ENCODE assay signal across 1 cellular context in genomic region chr20:3710703-3711417, GRCh38.
TF ChIP-seq lines count a peak whose summit lies in the region.

No MANE protein-coding gene starts in this region.

TF ChIP-seq in HepG2, 621 proteins besides CTCF, POLR2A, EP300 and RAD21 (continued from another document and continues in another):
- TF ChIP-seq, protein P1, sequence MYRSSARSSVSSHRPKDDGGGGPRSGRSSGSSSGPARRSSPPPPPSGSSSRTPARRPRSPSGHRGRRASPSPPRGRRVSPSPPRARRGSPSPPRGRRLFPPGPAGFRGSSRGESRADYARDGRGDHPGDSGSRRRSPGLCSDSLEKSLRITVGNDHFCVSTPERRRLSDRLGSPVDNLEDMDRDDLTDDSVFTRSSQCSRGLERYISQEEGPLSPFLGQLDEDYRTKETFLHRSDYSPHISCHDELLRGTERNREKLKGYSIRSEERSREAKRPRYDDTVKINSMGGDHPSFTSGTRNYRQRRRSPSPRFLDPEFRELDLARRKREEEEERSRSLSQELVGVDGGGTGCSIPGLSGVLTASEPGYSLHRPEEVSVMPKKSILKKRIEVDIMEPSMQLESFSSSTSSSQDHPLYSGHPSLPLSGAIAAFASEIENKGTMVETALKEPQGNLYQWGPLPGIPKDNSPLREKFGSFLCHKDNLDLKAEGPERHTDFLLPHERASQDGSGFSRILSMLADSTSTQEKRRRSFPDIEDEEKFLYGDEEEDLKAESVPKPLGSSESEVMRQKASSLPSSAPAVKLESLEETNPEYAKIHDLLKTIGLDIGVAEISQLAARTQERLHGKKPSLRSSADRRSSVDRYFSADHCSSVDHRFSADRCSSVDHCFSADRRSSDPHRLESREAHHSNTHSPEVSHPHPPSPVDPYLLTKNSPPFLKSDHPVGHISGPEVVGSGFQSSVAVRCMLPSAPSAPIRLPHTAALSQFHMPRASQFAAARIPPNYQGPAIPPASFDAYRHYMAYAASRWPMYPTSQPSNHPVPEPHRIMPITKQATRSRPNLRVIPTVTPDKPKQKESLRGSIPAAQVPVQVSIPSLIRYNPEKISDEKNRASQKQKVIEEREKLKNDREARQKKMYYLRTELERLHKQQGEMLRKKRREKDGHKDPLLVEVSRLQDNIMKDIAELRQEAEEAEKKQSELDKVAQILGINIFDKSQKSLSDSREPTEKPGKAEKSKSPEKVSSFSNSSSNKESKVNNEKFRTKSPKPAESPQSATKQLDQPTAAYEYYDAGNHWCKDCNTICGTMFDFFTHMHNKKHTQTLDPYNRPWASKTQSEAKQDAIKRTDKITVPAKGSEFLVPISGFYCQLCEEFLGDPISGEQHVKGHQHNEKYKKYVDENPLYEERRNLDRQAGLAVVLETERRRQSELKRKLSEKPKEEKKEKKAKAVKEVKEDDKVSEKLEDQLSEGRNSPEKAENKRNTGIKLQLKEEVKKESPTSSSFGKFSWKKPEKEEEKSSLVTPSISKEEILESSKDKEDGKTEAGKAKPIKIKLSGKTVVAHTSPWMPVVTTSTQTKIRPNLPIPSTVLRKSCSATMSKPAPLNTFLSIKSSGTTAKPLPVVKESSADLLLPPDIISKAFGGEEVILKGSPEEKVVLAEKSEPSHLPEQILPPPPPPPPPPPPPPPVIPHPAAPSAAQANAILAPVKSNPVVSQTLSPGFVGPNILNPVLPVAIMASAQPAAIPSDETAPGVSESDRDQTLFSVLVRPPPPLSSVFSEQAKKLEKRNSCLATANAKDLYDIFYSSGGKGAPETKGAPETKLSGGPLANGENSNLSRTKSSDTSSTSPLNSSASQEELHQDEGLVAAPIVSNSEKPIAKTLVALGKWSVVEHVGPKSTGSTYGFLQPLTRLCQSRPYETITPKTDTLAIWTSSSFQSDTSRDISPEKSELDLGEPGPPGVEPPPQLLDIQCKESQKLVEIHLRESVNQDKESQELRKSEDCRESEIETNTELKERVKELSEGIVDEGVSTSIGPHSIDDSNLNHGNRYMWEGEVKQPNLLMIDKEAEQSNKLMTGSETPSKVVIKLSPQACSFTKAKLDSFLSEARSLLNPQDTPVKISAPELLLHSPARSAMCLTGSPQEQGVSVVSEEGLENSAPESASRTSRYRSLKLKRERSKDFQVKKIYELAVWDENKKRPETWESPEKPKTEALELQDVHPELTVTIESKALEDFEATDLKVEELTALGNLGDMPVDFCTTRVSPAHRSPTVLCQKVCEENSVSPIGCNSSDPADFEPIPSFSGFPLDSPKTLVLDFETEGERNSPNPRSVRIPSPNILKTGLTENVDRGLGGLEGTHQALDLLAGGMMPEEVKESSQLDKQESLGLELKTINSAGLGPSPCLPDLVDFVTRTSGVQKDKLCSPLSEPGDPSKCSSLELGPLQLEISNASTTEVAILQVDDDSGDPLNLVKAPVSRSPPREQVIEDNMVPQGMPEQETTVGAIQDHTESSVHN (CRISPR knock-in tag; IDR thresholded peaks at IDR 0.05), result no peak
- TF ChIP-seq ZNF563 (CRISPR knock-in tag; IDR thresholded peaks at IDR 0.05) (0 out of 2 replicates have a peak, but pooled peaks have one; percentile 38), HDAC6 (IDR thresholded peaks at IDR 0.05; ENCODE audit: low read depth, low read length) (no peak), ZBTB7A (CRISPR knock-in tag; IDR thresholded peaks at IDR 0.05) (no peak), SCMH1 (CRISPR knock-in tag; IDR thresholded peaks at IDR 0.05; ENCODE audit: borderline replicate concordance) (no peak), YEATS2 (CRISPR knock-in tag; IDR thresholded peaks at IDR 0.05; ENCODE audit: borderline replicate concordance) (0 out of 2 replicates have a peak, but pooled peaks have one; percentile 24), ZNF543 (CRISPR knock-in tag; IDR thresholded peaks at IDR 0.05) (no peak), ISL2 (CRISPR knock-in tag; IDR thresholded peaks at IDR 0.05) (no peak), HMG20A (CRISPR knock-in tag; IDR thresholded peaks at IDR 0.05; ENCODE audit: borderline replicate concordance) (no peak), TCF12 (IDR thresholded peaks at IDR 0.05) (no peak), TCF12 (CRISPR knock-in tag; IDR thresholded peaks at IDR 0.05) (no peak), ZNF101 (CRISPR knock-in tag; IDR thresholded peaks at IDR 0.05; ENCODE audit: borderline replicate concordance, low read depth) (no peak), HOXA9 (CRISPR knock-in tag; IDR thresholded peaks at IDR 0.05; ENCODE audit: borderline replicate concordance) (no peak), GABPA (IDR thresholded peaks at IDR 0.05; ENCODE audit: low read depth, low read length) (no peak), GABPA (CRISPR knock-in tag; IDR thresholded peaks at IDR 0.05; ENCODE audit: low read depth) (no peak), TFE3 (CRISPR knock-in tag; IDR thresholded peaks at IDR 0.05) (no peak), ZNF577 (CRISPR knock-in tag; IDR thresholded peaks at IDR 0.05; ENCODE audit: borderline replicate concordance, low read depth) (no peak), ARID4A (CRISPR knock-in tag; IDR thresholded peaks at IDR 0.05; ENCODE audit: borderline replicate concordance) (no peak; the same call in 1 of the 2 replicates), ZNF737 (CRISPR knock-in tag; IDR thresholded peaks at IDR 0.05; ENCODE audit: borderline replicate concordance) (no peak), NBN (conservative IDR thresholded peaks at IDR 0.05) (no peak), TAF15 (IDR thresholded peaks at IDR 0.05; ENCODE audit: low read depth, low read length, poor library complexity, severe bottlenecking) (no peak), ZKSCAN5 (CRISPR knock-in tag; IDR thresholded peaks at IDR 0.05) (no peak), SAP130 (CRISPR knock-in tag; IDR thresholded peaks at IDR 0.05; ENCODE audit: low read depth) (0 out of 2 replicates have a peak, but pooled peaks have one; percentile 16), SPEN (CRISPR knock-in tag; IDR thresholded peaks at IDR 0.05; ENCODE audit: low read depth) (no peak), MXD3 (CRISPR knock-in tag; IDR thresholded peaks at IDR 0.05) (peak; percentile 81), ZKSCAN1 (IDR thresholded peaks at IDR 0.05; ENCODE audit: low read length) (no peak), ZNF30 (CRISPR knock-in tag; IDR thresholded peaks at IDR 0.05) (no peak), ZNF570 (CRISPR knock-in tag; IDR thresholded peaks at IDR 0.05; ENCODE audit: borderline replicate concordance) (no peak)
- TF ChIP-seq, protein P2, sequence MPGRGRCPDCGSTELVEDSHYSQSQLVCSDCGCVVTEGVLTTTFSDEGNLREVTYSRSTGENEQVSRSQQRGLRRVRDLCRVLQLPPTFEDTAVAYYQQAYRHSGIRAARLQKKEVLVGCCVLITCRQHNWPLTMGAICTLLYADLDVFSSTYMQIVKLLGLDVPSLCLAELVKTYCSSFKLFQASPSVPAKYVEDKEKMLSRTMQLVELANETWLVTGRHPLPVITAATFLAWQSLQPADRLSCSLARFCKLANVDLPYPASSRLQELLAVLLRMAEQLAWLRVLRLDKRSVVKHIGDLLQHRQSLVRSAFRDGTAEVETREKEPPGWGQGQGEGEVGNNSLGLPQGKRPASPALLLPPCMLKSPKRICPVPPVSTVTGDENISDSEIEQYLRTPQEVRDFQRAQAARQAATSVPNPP (CRISPR knock-in tag; IDR thresholded peaks at IDR 0.05), result no peak
- TF ChIP-seq, protein P3, sequence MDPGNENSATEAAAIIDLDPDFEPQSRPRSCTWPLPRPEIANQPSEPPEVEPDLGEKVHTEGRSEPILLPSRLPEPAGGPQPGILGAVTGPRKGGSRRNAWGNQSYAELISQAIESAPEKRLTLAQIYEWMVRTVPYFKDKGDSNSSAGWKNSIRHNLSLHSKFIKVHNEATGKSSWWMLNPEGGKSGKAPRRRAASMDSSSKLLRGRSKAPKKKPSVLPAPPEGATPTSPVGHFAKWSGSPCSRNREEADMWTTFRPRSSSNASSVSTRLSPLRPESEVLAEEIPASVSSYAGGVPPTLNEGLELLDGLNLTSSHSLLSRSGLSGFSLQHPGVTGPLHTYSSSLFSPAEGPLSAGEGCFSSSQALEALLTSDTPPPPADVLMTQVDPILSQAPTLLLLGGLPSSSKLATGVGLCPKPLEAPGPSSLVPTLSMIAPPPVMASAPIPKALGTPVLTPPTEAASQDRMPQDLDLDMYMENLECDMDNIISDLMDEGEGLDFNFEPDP (CRISPR knock-in tag; conservative IDR thresholded peaks at IDR 0.05), result no peak
- TF ChIP-seq, protein P4, sequence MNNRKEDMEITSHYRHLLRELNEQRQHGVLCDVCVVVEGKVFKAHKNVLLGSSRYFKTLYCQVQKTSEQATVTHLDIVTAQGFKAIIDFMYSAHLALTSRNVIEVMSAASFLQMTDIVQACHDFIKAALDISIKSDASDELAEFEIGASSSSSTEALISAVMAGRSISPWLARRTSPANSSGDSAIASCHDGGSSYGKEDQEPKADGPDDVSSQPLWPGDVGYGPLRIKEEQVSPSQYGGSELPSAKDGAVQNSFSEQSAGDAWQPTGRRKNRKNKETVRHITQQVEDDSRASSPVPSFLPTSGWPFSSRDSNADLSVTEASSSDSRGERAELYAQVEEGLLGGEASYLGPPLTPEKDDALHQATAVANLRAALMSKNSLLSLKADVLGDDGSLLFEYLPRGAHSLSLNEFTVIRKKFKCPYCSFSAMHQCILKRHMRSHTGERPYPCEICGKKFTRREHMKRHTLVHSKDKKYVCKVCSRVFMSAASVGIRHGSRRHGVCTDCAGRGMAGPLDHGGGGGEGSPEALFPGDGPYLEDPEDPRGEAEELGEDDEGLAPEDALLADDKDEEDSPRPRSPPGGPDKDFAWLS (CRISPR knock-in tag; IDR thresholded peaks at IDR 0.05; ENCODE audit: borderline replicate concordance), result no peak
- TF ChIP-seq, protein P5, sequence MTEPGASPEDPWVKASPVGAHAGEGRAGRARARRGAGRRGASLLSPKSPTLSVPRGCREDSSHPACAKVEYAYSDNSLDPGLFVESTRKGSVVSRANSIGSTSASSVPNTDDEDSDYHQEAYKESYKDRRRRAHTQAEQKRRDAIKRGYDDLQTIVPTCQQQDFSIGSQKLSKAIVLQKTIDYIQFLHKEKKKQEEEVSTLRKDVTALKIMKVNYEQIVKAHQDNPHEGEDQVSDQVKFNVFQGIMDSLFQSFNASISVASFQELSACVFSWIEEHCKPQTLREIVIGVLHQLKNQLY (CRISPR knock-in tag; IDR thresholded peaks at IDR 0.05), result no peak
- TF ChIP-seq, protein P6, sequence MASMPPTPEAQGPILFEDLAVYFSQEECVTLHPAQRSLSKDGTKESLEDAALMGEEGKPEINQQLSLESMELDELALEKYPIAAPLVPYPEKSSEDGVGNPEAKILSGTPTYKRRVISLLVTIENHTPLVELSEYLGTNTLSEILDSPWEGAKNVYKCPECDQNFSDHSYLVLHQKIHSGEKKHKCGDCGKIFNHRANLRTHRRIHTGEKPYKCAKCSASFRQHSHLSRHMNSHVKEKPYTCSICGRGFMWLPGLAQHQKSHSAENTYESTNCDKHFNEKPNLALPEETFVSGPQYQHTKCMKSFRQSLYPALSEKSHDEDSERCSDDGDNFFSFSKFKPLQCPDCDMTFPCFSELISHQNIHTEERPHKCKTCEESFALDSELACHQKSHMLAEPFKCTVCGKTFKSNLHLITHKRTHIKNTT (CRISPR knock-in tag; IDR thresholded peaks at IDR 0.05), result no peak
- TF ChIP-seq, protein P7, sequence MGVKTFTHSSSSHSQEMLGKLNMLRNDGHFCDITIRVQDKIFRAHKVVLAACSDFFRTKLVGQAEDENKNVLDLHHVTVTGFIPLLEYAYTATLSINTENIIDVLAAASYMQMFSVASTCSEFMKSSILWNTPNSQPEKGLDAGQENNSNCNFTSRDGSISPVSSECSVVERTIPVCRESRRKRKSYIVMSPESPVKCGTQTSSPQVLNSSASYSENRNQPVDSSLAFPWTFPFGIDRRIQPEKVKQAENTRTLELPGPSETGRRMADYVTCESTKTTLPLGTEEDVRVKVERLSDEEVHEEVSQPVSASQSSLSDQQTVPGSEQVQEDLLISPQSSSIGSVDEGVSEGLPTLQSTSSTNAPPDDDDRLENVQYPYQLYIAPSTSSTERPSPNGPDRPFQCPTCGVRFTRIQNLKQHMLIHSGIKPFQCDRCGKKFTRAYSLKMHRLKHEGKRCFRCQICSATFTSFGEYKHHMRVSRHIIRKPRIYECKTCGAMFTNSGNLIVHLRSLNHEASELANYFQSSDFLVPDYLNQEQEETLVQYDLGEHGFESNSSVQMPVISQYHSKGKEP (CRISPR knock-in tag; IDR thresholded peaks at IDR 0.05), result no peak
